ENCODE assay signal across 1 cellular context in the genomic region with DNA sequence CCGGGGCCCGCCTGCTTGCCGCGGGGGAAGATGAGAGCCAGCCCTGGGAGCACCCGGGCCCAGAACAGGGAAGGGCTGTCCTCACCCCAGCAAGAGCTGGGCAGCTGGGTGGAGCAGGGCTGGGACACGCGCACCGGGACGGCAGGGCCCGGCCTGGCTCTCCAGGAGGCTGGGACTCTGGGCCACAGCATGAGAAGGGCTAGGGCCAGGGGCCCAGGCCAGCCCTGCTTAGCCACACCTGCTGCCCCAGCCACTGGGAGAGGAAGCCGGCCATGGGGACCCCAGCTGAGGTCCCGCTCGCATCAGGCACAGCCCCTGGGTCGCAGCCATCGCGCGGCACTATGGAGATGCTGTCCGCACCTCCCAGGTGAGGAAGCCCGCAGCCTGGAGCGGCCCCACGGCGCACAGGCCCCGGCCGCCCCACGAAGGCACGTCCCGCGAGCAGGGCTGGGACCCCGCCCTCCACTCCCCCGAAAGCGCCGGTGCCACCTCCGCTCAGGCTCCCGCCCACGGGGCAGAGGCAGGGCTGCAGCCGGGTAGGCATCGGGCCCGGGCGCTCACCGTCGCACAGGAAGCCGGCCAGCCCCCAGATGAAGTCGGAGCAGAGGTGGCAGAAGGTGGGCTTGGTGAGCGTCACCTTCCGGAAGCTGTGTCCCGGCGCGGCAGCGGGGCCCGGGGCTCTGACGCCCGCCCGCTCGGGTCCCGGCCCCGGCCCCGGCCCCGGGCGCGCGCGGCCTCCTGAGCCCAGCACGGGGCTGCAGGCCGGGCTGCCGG.
TF ChIP-seq lines count a peak whose summit lies in the region.

No MANE protein-coding gene starts in this region.

TF ChIP-seq in A549, 52 proteins besides CTCF, POLR2A, EP300 and RAD21 (continued from another document):
- TF ChIP-seq CHD2 (IDR thresholded peaks at IDR 0.05; ENCODE audit: low read length, partially characterized antibody) (no peak), ZSCAN20 (CRISPR knock-in tag; IDR thresholded peaks at IDR 0.05) (no peak), RNF2 (IDR thresholded peaks at IDR 0.05; ENCODE audit: borderline replicate concordance, low read depth) (no peak)
